ENCODE assay signal across 8 cellular contexts in the genomic region with DNA sequence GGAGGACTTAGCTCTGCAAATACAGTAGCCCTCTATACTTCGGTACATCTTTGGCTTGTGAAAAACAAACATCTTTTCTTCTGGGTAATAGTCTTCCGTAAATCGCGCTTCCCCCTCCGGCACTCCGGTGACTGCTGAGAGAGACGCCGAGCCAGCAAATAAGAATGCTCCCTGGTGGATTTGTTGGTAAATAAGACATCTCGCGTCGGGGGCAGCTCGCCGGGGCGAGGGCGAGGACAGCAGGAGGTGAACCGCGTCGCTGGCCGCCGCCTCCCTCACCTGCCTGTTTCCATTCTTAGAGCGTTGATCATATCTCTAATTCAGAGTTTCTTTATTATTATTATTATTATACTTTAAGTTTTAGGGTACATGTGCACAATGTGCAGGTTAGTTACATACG.
"Had no signal": no experiment of that assay in that cellular context is flagged by ENCODE, and none has a peak within 500 bp of the region (broad histone marks: within the 10 kb centered on the region; RNA-seq: fewer than 3 reads in every experiment).

No MANE protein-coding gene starts in this region.

- H3K4me3 ChIP-seq: GM23248, HAP-1, K562 had no signal

- ATAC-seq: HCT116 had no signal

- H3K27ac ChIP-seq: GM23248 had no signal

- DNase-seq: GM23248, GOT3, H7, HFFc6, IMR-90 had no signal

- H3K36me3 ChIP-seq: HAP-1 had no signal

- H2AFZ ChIP-seq: GM23248 had no signal

- H3K9ac ChIP-seq: GM23248 had no signal

- H3K9me3 ChIP-seq: HAP-1 had no signal
